In the genomic region with DNA sequence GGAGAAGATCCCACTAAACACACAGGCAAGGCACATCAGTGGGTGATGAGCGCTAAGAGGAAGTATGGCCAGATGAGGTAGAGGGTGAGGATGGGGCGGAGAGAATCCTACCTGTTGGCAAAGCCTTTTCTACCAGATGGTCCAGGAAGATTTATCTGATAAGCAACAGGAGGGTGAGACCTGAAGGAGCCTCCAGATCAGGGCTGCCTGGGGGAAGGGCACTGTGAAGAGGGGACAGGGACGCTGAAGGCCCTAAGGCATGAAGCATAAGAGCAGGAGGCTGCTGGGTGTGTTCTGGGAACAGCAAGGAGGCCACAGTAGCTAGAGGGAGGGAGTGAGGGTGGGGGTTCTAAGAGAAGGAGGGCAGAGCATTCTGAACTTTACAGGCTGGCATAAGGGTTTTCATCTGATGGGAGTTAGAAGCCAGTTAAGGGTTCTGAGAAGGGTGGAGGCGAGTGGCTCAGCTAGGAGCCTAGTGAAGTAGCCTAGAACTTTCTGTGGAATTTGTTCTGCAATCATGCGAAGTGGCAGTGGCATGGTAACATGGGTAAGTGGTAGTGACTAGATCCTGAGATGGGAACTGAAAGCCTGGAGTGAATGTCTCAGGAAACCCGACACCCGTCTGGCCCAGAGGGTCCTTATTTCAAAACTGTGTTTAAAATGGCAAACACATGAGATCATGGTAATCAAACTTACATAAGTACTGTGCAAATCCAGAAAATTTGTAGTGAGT, we compare ENCODE assay signal across 19 cellular contexts. TPM values are rescaled to one million over a fixed set of nuclear protein-coding genes. Genes with fewer than 3 reads are reported as not detected.
DNase-seq lines count a peak whose midpoint lies in the region; ATAC-seq and TF ChIP-seq lines count a peak whose summit lies in the region.
"Had no signal": no experiment of that assay in that cellular context is flagged by ENCODE, and none has a peak within 500 bp of the region (broad histone marks: within the 10 kb centered on the region; RNA-seq: fewer than 3 reads in every experiment).

No MANE protein-coding gene starts in this region.

- peak overlapping the region; percentile 70 for H3K27ac Mint-ChIP-seq in GM23338
- no peak overlapping the region for H3K27ac Mint-ChIP-seq in activated CD4-positive, alpha-beta memory T cell treated with anti-CD3 and anti-CD28 coated beads for 36 hours
- H3K27ac Mint-ChIP-seq: naive thymus-derived CD8-positive, alpha-beta T cell had no signal

- CTCF ChIA-PET in activated CD4-positive, alpha-beta memory T cell treated with anti-CD3 and anti-CD28 coated beads for 36 hours (lab: Charles Lee), result no interaction called here

- no peaks in the 10 kb centered on the region for H3K9me3 ChIP-seq in lower lobe of right lung
- H3K9me3 ChIP-seq in breast epithelium, result no peaks in the 10 kb centered on the region
- H3K9me3 ChIP-seq in right atrium auricular region, result no peaks in the 10 kb centered on the region
- H3K9me3 ChIP-seq: ascending aorta had no signal

- no peak overlapping the region for H3K4me2 ChIP-seq in GM23338

- peaks cover 42% of the 10 kb centered on the region for H3K36me3 Mint-ChIP-seq in GM23338 (ENCODE audit: low read depth)
- H3K36me3 Mint-ChIP-seq in activated CD4-positive, alpha-beta memory T cell treated with anti-CD3 and anti-CD28 coated beads for 36 hours, result no peaks in the 10 kb centered on the region
- H3K36me3 Mint-ChIP-seq: naive thymus-derived CD8-positive, alpha-beta T cell had no signal

- DNase-seq in AG09309 (ENCODE audit: low read depth) (peak; percentile 14), GM23338 (ENCODE audit: low spot score) (no peak), choroid plexus epithelial cell (ENCODE audit: low read depth) (peak; percentile 47), lower lobe of right lung (no peak), breast epithelium (ENCODE audit: low spot score in 2 of 2) (no peak), right atrium auricular region (ENCODE audit: low spot score) (no peak)
- no peak for DNase-seq in activated CD4-positive, alpha-beta memory T cell treated with anti-CD3 and anti-CD28 coated beads for 36 hours
- no peak for DNase-seq in activated effector memory CD4-positive, alpha-beta T cell treated with anti-CD3 and anti-CD28 coated beads, Interleukin-2, amount 50 U/mL, for 16 hours
- DNase-seq: activated gamma-delta T cell treated with Interleukin-2 at 50 U/mL for 16 hours; dermis blood vessel endothelial cell; hypothalamus; left cardiac atrium; naive thymus-derived CD8-positive, alpha-beta T cell; NCI-H146; NCI-H774; T-helper 1 cell had no signal

- no peak overlapping the region for H3K4me3 ChIP-seq in AG09309 (ENCODE audit: control insufficient read depth, low read depth, low read length)
- no peak overlapping the region for H3K4me3 ChIP-seq in GM23338
- H3K4me3 ChIP-seq in choroid plexus epithelial cell (ENCODE audit: low read depth, low read length), result no peak overlapping the region
- H3K4me3 ChIP-seq in lower lobe of right lung, result no peak overlapping the region
- H3K4me3 ChIP-seq in breast epithelium, result no peak overlapping the region
- no peak overlapping the region for H3K4me3 ChIP-seq in right atrium auricular region
- H3K4me3 ChIP-seq: ascending aorta had no signal

- H3K4me1 ChIP-seq in GM23338 (ENCODE audit: insufficient read depth) (peaks cover 38% of the 10 kb centered on the region), lower lobe of right lung (peaks cover 5% of the 10 kb centered on the region), breast epithelium (no peaks in the 10 kb centered on the region), right atrium auricular region (peaks cover 0 to 9% of the 10 kb centered on the region in 2 donors)

- 0 out of 2 replicates have a peak, but pooled peaks cover 4% of the 10 kb centered on the region for H3F3A ChIP-seq in GM23338 (replicated peaks; ENCODE audit: low read depth)

- intact Hi-C loops in lower lobe of right lung (cut with DNase I), result no loop called here
- intact Hi-C loops in activated CD4-positive, alpha-beta memory T cell treated with anti-CD3 and anti-CD28 coated beads for 36 hours (cut with micrococcal nuclease), result no loop called here
- intact Hi-C loops in breast epithelium (cut with DNase I; ENCODE audit: low total_unique reads), result no loop called here

- ATAC-seq in GM23338 (no peak), lower lobe of right lung (peak; percentile 81 to 93)
- ATAC-seq: esophagus mucosa; left cardiac atrium; naive thymus-derived CD8-positive, alpha-beta T cell had no signal

- H3K79me2 ChIP-seq in GM23338 (replicated peaks; ENCODE audit: insufficient read depth), result peaks cover 69% of the 10 kb centered on the region

- H3K36me3 ChIP-seq in GM23338 (ENCODE audit: insufficient read depth), result no peaks in the 10 kb centered on the region; the same call in none of the 2 replicates
- no peaks in the 10 kb centered on the region for H3K36me3 ChIP-seq in lower lobe of right lung
- H3K36me3 ChIP-seq in breast epithelium, result no peaks in the 10 kb centered on the region
- no peaks in the 10 kb centered on the region for H3K36me3 ChIP-seq in right atrium auricular region
- H3K36me3 ChIP-seq: ascending aorta had no signal

- no peak overlapping the region for H3K4me3 Mint-ChIP-seq in GM23338
- H3K4me3 Mint-ChIP-seq in activated CD4-positive, alpha-beta memory T cell treated with anti-CD3 and anti-CD28 coated beads for 36 hours, result no peak overlapping the region
- H3K4me3 Mint-ChIP-seq: naive thymus-derived CD8-positive, alpha-beta T cell had no signal

- H3K27me3 ChIP-seq in GM23338 (ENCODE audit: insufficient read depth) (no peaks in the 10 kb centered on the region), lower lobe of right lung (ENCODE audit: low read depth) (no peaks in the 10 kb centered on the region), breast epithelium (no peaks in the 10 kb centered on the region), right atrium auricular region (no peaks in the 10 kb centered on the region)
- H3K27me3 ChIP-seq: ascending aorta had no signal

- TF ChIP-seq POLR2A in breast epithelium (IDR thresholded peaks at IDR 0.05), result no peak

- H3K9me2 ChIP-seq in GM23338 (ENCODE audit: insufficient read depth), result peaks cover 7% of the 10 kb centered on the region; the same call in 1 of the 2 replicates

- H3K27me3 Mint-ChIP-seq in GM23338 (ENCODE audit: insufficient read depth, low read depth, poor library complexity), result peaks cover 4% of the 10 kb centered on the region
- H3K27me3 Mint-ChIP-seq in activated CD4-positive, alpha-beta memory T cell treated with anti-CD3 and anti-CD28 coated beads for 36 hours, result peaks cover 4% of the 10 kb centered on the region

- TF ChIP-seq CTCF in AG09309 (IDR thresholded peaks at IDR 0.05; ENCODE audit: control insufficient read depth, insufficient read depth, low read depth, low read length, missing control alignments) (no peak), GM23338 (conservative IDR thresholded peaks at IDR 0.05; ENCODE audit: low read depth in 2 of 2) (no peak), choroid plexus epithelial cell (conservative IDR thresholded peaks at IDR 0.05; ENCODE audit: low read depth, low read length) (no peak), lower lobe of right lung (IDR thresholded peaks at IDR 0.05) (no peak), breast epithelium (IDR thresholded peaks at IDR 0.05) (no peak), right atrium auricular region (IDR thresholded peaks at IDR 0.05) (no peak)

- no peak overlapping the region for H2AFZ ChIP-seq in GM23338

- no peaks in the 10 kb centered on the region; the same call in 2 of the 3 replicates for H3K9me3 Mint-ChIP-seq in GM23338
- no peaks in the 10 kb centered on the region for H3K9me3 Mint-ChIP-seq in activated CD4-positive, alpha-beta memory T cell treated with anti-CD3 and anti-CD28 coated beads for 36 hours

- H4K20me1 ChIP-seq in GM23338 (replicated peaks; ENCODE audit: insufficient read depth), result 0 out of 2 replicates have a peak, but pooled peaks cover 3% of the 10 kb centered on the region

- H3K27ac ChIP-seq in GM23338 (ENCODE audit: low read depth) (peak overlapping the region; percentile 68), lower lobe of right lung (no peak overlapping the region), breast epithelium (no peak overlapping the region), right atrium auricular region (no peak overlapping the region)
- H3K27ac ChIP-seq: ascending aorta, RWPE1 had no signal

- POLR2A ChIA-PET in activated CD4-positive, alpha-beta memory T cell treated with anti-CD3 and anti-CD28 coated beads for 36 hours (lab: Charles Lee), result no interaction called here

- H3K4me1 Mint-ChIP-seq in GM23338, result peaks cover 39% of the 10 kb centered on the region
- H3K4me1 Mint-ChIP-seq in activated CD4-positive, alpha-beta memory T cell treated with anti-CD3 and anti-CD28 coated beads for 36 hours (ENCODE audit: low read depth), result no peaks in the 10 kb centered on the region

TF ChIP-seq in GM23338, 12 proteins besides CTCF, POLR2A, EP300 and RAD21 (continues in another document):
- TF ChIP-seq NANOG (IDR thresholded peaks at IDR 0.05; ENCODE audit: borderline replicate concordance) (no peak), ZNF331 (CRISPR knock-in tag; IDR thresholded peaks at IDR 0.05; ENCODE audit: low read depth) (no peak), STAT1 (IDR thresholded peaks at IDR 0.05; ENCODE audit: unreplicated experiment) (no peak), EZH2phosphoT487 (IDR thresholded peaks at IDR 0.05; ENCODE audit: unreplicated experiment) (no peak)

RNA-seq across cellular contexts. Expression of gene CGNL1, which starts 29.9 kb away (rescaled TPM):
- total RNA-seq in GM23338 (2014; rRNA removed; shearing (Covaris generic)), result 57.8 and 58.0 TPM in 2 replicates
- 19.4 and 20.0 TPM in 2 replicates for polyA plus RNA-seq in GM23338 (2016; fragmentation: Nextera tagmentation; extraction: Ambion mirVana)
- total RNA-seq in lower lobe of right lung, result 46.0 TPM
- not detected for total RNA-seq in activated CD4-positive, alpha-beta memory T cell treated with anti-CD3 and anti-CD28 coated beads for 36 hours
- total RNA-seq in breast epithelium, result 10 to 100 TPM in 2 of 3 donors, 1 to 10 TPM in 1; 5.4 to 24.9 (median 18.4) TPM
- total RNA-seq in right atrium auricular region, result 10 to 100 TPM; 16.4 to 29.8 TPM
- total RNA-seq: naive thymus-derived CD8-positive, alpha-beta T cell had no signal
- polyA plus RNA-seq: naive thymus-derived CD8-positive, alpha-beta T cell had no signal

Comparison
In these comparisons a context has a peak if more than half of its experiments do, and no peak if none do; other contexts are left out.
1. DNase-seq: peak in AG09309 (single experiment) and choroid plexus epithelial cell (single experiment); none in GM23338 (single experiment), lower lobe of right lung (single experiment), activated CD4-positive, alpha-beta memory T cell treated with anti-CD3 and anti-CD28 coated beads for 36 hours (single experiment), breast epithelium (0 of 2), right atrium auricular region (single experiment) and activated effector memory CD4-positive, alpha-beta T cell treated with anti-CD3 and anti-CD28 coated beads, Interleukin-2, amount 50 U/mL, for 16 hours (single experiment).
2. RNA of gene CGNL1, which starts 29.9 kb away (total RNA-seq): 57.8 to 58.0 TPM in GM23338, 46.0 TPM in lower lobe of right lung (single experiment), 16.4 to 29.8 TPM in right atrium auricular region and 5.4 to 24.9 TPM in breast epithelium; not detected in activated CD4-positive, alpha-beta memory T cell treated with anti-CD3 and anti-CD28 coated beads for 36 hours; every median in the first group is over 4 times any median in the second.